ENCODE assay signal across 12 cellular contexts in genomic region chr4:158169516-158169915, GRCh38. TPM values are rescaled to one million over a fixed set of nuclear protein-coding genes. Genes with fewer than 3 reads are reported as not detected.
DNase-seq lines count a peak whose midpoint lies in the region; ATAC-seq and TF ChIP-seq lines count a peak whose summit lies in the region.
"Had no signal": no experiment of that assay in that cellular context is flagged by ENCODE, and none has a peak within 500 bp of the region (broad histone marks: within the 10 kb centered on the region; RNA-seq: fewer than 3 reads in every experiment).

No MANE protein-coding gene starts in this region.

- H3K9me3 Mint-ChIP-seq in mesothelial cell of epicardium: no peaks in the 10 kb centered on the region
- H3K9me3 Mint-ChIP-seq: activated CD8-positive, alpha-beta T cell treated with anti-CD3 and anti-CD28 coated beads for 36 hours; naive thymus-derived CD8-positive, alpha-beta T cell had no signal

- peak overlapping the region; percentile 89 for H3K4me3 Mint-ChIP-seq in mesothelial cell of epicardium
- H3K4me3 Mint-ChIP-seq: activated CD8-positive, alpha-beta T cell treated with anti-CD3 and anti-CD28 coated beads for 36 hours had no signal

- H3K4me1 ChIP-seq in testis: no peaks in the 10 kb centered on the region

- DNase-seq in M059J (ENCODE audit: low read depth) (peak; percentile 41), mesothelial cell of epicardium (ENCODE audit: low spot score in 2 of 2, unreplicated experiment in 2 of 2) (no peak), testis (no peak), SK-N-DZ (ENCODE audit: low spot score) (no peak), HK-2 (ENCODE audit: unreplicated experiment) (no peak), amygdala (lab: John Stamatoyannopoulos, UW) (no peak)
- DNase-seq: activated CD8-positive, alpha-beta T cell treated with anti-CD3 and anti-CD28 coated beads for 36 hours; naive thymus-derived CD8-positive, alpha-beta T cell; NCI-H524; SK-N-SH had no signal

- H3K4me3 ChIP-seq in testis: peak overlapping the region; percentile 53 to 71

- no peaks in the 10 kb centered on the region for H3K27me3 ChIP-seq in testis

- H3K9me3 ChIP-seq in testis: no peaks in the 10 kb centered on the region
- H3K9me3 ChIP-seq: SK-N-SH had no signal

- WGBS in testis, 2 donors: 14 to 19% methylated on average over 3 of the region's 3 CpGs

- no peak for TF ChIP-seq POLR2A in testis (IDR thresholded peaks at IDR 0.05)

- H3K27ac ChIP-seq in cingulate gyrus (ENCODE audit: low read depth, low read length): peak overlapping the region; percentile 33
- peak overlapping the region; percentile 82 to 84 for H3K27ac ChIP-seq in testis

- H3K27me3 Mint-ChIP-seq in mesothelial cell of epicardium (ENCODE audit: low read depth): no peaks in the 10 kb centered on the region

- intact Hi-C loops in testis (cut with DNase I; ENCODE audit: low total_unique reads): no loop called here

- ATAC-seq in HG03025 (IDR thresholded peaks at IDR 0.05; ENCODE audit: low FRiP score, unreplicated experiment): no peak
- ATAC-seq: activated CD8-positive, alpha-beta T cell treated with anti-CD3 and anti-CD28 coated beads for 36 hours; naive thymus-derived CD8-positive, alpha-beta T cell had no signal

- TF ChIP-seq CTCF in mesothelial cell of epicardium (IDR thresholded peaks at IDR 0.05; ENCODE audit: unreplicated experiment) (no peak), testis (IDR thresholded peaks at IDR 0.05) (no peak)

- no peaks in the 10 kb centered on the region for H3K36me3 Mint-ChIP-seq in mesothelial cell of epicardium
- H3K36me3 Mint-ChIP-seq: naive thymus-derived CD8-positive, alpha-beta T cell had no signal

- H3K4me1 Mint-ChIP-seq in mesothelial cell of epicardium: peaks cover 61% of the 10 kb centered on the region

- no peak overlapping the region for H3K27ac Mint-ChIP-seq in mesothelial cell of epicardium
- H3K27ac Mint-ChIP-seq: activated CD8-positive, alpha-beta T cell treated with anti-CD3 and anti-CD28 coated beads for 36 hours; naive thymus-derived CD8-positive, alpha-beta T cell had no signal

- H3K36me3 ChIP-seq in testis (ENCODE audit: low read depth, missing control alignments): no peaks in the 10 kb centered on the region

RNA-seq across cellular contexts. Expression of gene GASK1B, which starts 3.3 kb away (rescaled TPM):
- 2.5 and 4.4 TPM in 2 replicates for total RNA-seq in M059J (2014; rRNA removed; shearing (Covaris generic))
- total RNA-seq in mesothelial cell of epicardium (28.3 to 29.1 TPM (median 29.0 TPM) in 3 replicates), testis (10 to 100 TPM; 19.8 to 24.0 TPM)
- 19.3 TPM for polyA plus RNA-seq in testis (ENCODE audit: insufficient read depth, low read depth, low replicate concordance)
- polyA plus RNA-seq in SK-N-DZ (2014; cell fraction: cytosol; rRNA removed): 0.14 TPM in 2 replicates
- 0.04 and 0.16 TPM in 2 replicates for polyA plus RNA-seq in SK-N-DZ (2014; cell fraction: nucleus; rRNA removed)
- total RNA-seq: activated CD8-positive, alpha-beta T cell treated with anti-CD3 and anti-CD28 coated beads for 36 hours had no signal
- polyA plus RNA-seq: naive thymus-derived CD8-positive, alpha-beta T cell had no signal

RNA-seq across cellular contexts. Expression of gene TMEM144, which starts 40.8 kb away (rescaled TPM):
- 3.3 TPM in 2 replicates for total RNA-seq in M059J (2014; rRNA removed; shearing (Covaris generic))
- total RNA-seq in mesothelial cell of epicardium (5.4 to 6.3 TPM (median 5.7 TPM) in 3 replicates), testis (10 to 100 TPM; 24.2 to 44.6 TPM)
- polyA plus RNA-seq in testis (ENCODE audit: insufficient read depth, low read depth, low replicate concordance): 45.4 TPM
- polyA plus RNA-seq in SK-N-DZ (2014; cell fraction: cytosol; rRNA removed): not detected in 2 replicates
- polyA plus RNA-seq in SK-N-DZ (2014; cell fraction: nucleus; rRNA removed): 0.29 TPM in 1 of 2 replicates, not detected in the other
- total RNA-seq: naive thymus-derived CD8-positive, alpha-beta T cell had no signal
- polyA plus RNA-seq: naive thymus-derived CD8-positive, alpha-beta T cell; SK-N-SH had no signal
